Comparison of ENCODE assay signal across 17 cellular contexts in the genomic region with DNA sequence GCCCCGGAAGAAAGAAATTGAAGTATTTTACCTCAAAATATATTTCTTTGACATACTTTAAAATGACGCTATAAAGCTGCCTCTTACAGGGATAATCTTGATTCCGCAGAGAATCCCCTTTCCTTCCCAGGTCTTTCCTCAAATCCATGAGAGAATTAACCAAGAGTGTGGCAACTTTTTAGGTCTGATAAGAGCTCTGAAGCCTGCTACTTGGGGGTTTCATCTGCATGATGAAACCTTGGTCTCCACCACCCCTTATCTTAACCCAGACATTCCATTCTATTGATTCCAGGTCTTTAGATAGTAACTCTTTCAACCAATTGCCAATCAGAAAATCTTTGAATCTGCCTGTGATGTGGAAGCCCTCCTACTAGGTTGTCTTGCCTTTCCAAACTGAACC.
A peak's percentile ranks its signal among the peaks of the same experiment; 100 is the strongest.
DNase-seq lines count a peak whose midpoint lies in the region; ATAC-seq and TF ChIP-seq lines count a peak whose summit lies in the region.
"Had no signal": no experiment of that assay in that cellular context is flagged by ENCODE, and none has a peak within 500 bp of the region (broad histone marks: within the 10 kb centered on the region; RNA-seq: fewer than 3 reads in every experiment).

No MANE protein-coding gene starts in this region.

- H3K27me3 Mint-ChIP-seq in GM23338 (ENCODE audit: insufficient read depth, low read depth, poor library complexity) = peaks cover 3% of the 10 kb centered on the region

- no peak for ATAC-seq in GM23338
- ATAC-seq in HG03378 (IDR thresholded peaks at IDR 0.05; ENCODE audit: unreplicated experiment) = no peak
- ATAC-seq: GM12878 had no signal

- H3K9me3 Mint-ChIP-seq in GM23338 = peaks cover 14% of the 10 kb centered on the region

- H3K27me3 ChIP-seq in GM23338 (ENCODE audit: insufficient read depth) (no peaks in the 10 kb centered on the region), mesendoderm (ENCODE audit: insufficient read depth, low read length, poor library complexity) (no peaks in the 10 kb centered on the region), MG63 (no peaks in the 10 kb centered on the region)

- no peaks in the 10 kb centered on the region for H4K20me1 ChIP-seq in GM23338 (replicated peaks; ENCODE audit: insufficient read depth)

- no peak overlapping the region for H3K27ac Mint-ChIP-seq in GM23338
- H3K27ac Mint-ChIP-seq: CD4-positive, alpha-beta memory T cell had no signal

- no peaks in the 10 kb centered on the region; the same call in 2 of the 3 replicates for H3K4me1 Mint-ChIP-seq in GM23338
- H3K4me1 Mint-ChIP-seq: CD4-positive, alpha-beta memory T cell had no signal

- peak overlapping the region; percentile 39 for H3K18ac ChIP-seq in mesendoderm (ENCODE audit: low read length)

- H3K23ac ChIP-seq in mesendoderm (ENCODE audit: low read length) = no peak overlapping the region

- no peaks in the 10 kb centered on the region for H3F3A ChIP-seq in GM23338 (replicated peaks; ENCODE audit: low read depth)

- H2AK5ac ChIP-seq in mesendoderm (ENCODE audit: low read length) = no peak overlapping the region

- no peak overlapping the region for H4K5ac ChIP-seq in mesendoderm (ENCODE audit: low read length)

- no peaks in the 10 kb centered on the region for H3K79me1 ChIP-seq in mesendoderm (ENCODE audit: low read length)

- no peak overlapping the region for H2BK5ac ChIP-seq in mesendoderm (ENCODE audit: low read length)

- H3K4me3 ChIP-seq in GM23338 = no peak overlapping the region
- no peak overlapping the region for H3K4me3 ChIP-seq in mesendoderm (ENCODE audit: low read length)
- no peak overlapping the region for H3K4me3 ChIP-seq in MG63
- H3K4me3 ChIP-seq: GM12878, GM23248 had no signal

- TF ChIP-seq CTCF in GM23338 (conservative IDR thresholded peaks at IDR 0.05; ENCODE audit: low read depth in 2 of 2) = no peak

- H3K79me2 ChIP-seq in GM23338 (replicated peaks; ENCODE audit: insufficient read depth) (no peaks in the 10 kb centered on the region), mesendoderm (ENCODE audit: control insufficient read depth, insufficient read depth, low read length) (no peaks in the 10 kb centered on the region)

- peaks cover 10% of the 10 kb centered on the region; the same call in 2 of the 3 replicates for H3K36me3 Mint-ChIP-seq in GM23338 (ENCODE audit: low read depth)
- H3K36me3 Mint-ChIP-seq: CD4-positive, alpha-beta memory T cell had no signal

- H3K36me3 ChIP-seq in GM23338 (ENCODE audit: insufficient read depth) (peaks cover 5% of the 10 kb centered on the region; the same call in 1 of the 2 replicates), mesendoderm (ENCODE audit: control insufficient read depth, insufficient read depth, low read length) (no peaks in the 10 kb centered on the region), MG63 (no peaks in the 10 kb centered on the region)

- H2BK120ac ChIP-seq in mesendoderm (ENCODE audit: low read depth, low read length) = no peak overlapping the region

- H3K4me1 ChIP-seq in GM23338 (ENCODE audit: insufficient read depth) (peaks cover 8% of the 10 kb centered on the region), mesendoderm (ENCODE audit: control insufficient read depth, low read depth, low read length) (peaks cover 2% of the 10 kb centered on the region)

- WGBS in mesendoderm (ENCODE audit: extremely low coverage, insufficient coverage, low lambda C conversion rate) = no CpG with 5 or more reads among the region's 3 CpGs

- no peak overlapping the region for H3K9ac ChIP-seq in mesendoderm (ENCODE audit: low read length)
- H3K9ac ChIP-seq: GM23248 had no signal

- no peak overlapping the region for H3K56ac ChIP-seq in mesendoderm (ENCODE audit: low read length)

- no peak overlapping the region for H4K8ac ChIP-seq in mesendoderm (ENCODE audit: low read depth, low read length)

- H3K4me2 ChIP-seq in GM23338 (no peak overlapping the region), mesendoderm (ENCODE audit: low read length) (no peak overlapping the region)

- H2AFZ ChIP-seq in GM23338 = peak overlapping the region; percentile 69; the same call in 1 of the 2 replicates
- H2AFZ ChIP-seq: GM23248 had no signal

- H3K4ac ChIP-seq in mesendoderm (ENCODE audit: low read depth, low read length) = no peak overlapping the region

- H2BK15ac ChIP-seq in mesendoderm (replicated peaks; ENCODE audit: low read depth) = no peak overlapping the region

- H3K9me2 ChIP-seq in GM23338 (ENCODE audit: insufficient read depth) = peaks cover under 1% of the 10 kb centered on the region; the same call in 1 of the 2 replicates

- no peak overlapping the region for H3K4me3 Mint-ChIP-seq in GM23338
- H3K4me3 Mint-ChIP-seq: CD4-positive, alpha-beta memory T cell had no signal

- DNase-seq in GM23338 (ENCODE audit: low spot score) = no peak
- peak; percentile 3 for DNase-seq in OCI-M1 (lab: John Stamatoyannopoulos, UW)
- DNase-seq in mesendoderm = peak; percentile 85
- no peak for DNase-seq in MG63
- DNase-seq in activated naive CD4-positive, alpha-beta T cell treated with Interleukin-2 at 50 U/mL for 16 hours = no peak
- DNase-seq: C1 segment of cervical spinal cord; CD4-positive, alpha-beta memory T cell; COR-L47; DMS153; DMS79; EL; GDM1; GM23248; H7; HCEC 1CT had no signal

- H3K27ac ChIP-seq in GM23338 (ENCODE audit: low read depth) (no peak overlapping the region), mesendoderm (ENCODE audit: low read depth, low read length) (no peak overlapping the region)
- H3K27ac ChIP-seq: GM23248 had no signal

- no peaks in the 10 kb centered on the region for H3K9me3 ChIP-seq in MG63

TF ChIP-seq in GM23338, 12 proteins besides CTCF, POLR2A, EP300 and RAD21 (continues in another document):
- TF ChIP-seq EZH2 (IDR thresholded peaks at IDR 0.05; ENCODE audit: low read depth, unreplicated experiment) (no peak), POLR2AphosphoS5 (IDR thresholded peaks at IDR 0.05; ENCODE audit: low read depth) (no peak), REST (IDR thresholded peaks at IDR 0.05; ENCODE audit: unreplicated experiment) (no peak), JUNB (IDR thresholded peaks at IDR 0.05; ENCODE audit: unreplicated experiment) (no peak), CREB1 (CRISPR knock-in tag; IDR thresholded peaks at IDR 0.05; ENCODE audit: low read depth) (no peak)

Comparison
In these comparisons a context has a peak if more than half of its experiments do, and no peak if none do; other contexts are left out.
1. DNase-seq: peak in OCI-M1 (single experiment) and mesendoderm (single experiment); none in GM23338 (single experiment), MG63 (single experiment) and activated naive CD4-positive, alpha-beta T cell treated with Interleukin-2 at 50 U/mL for 16 hours (single experiment).